8 cellular contexts compared by ENCODE assay signal in the genomic region with DNA sequence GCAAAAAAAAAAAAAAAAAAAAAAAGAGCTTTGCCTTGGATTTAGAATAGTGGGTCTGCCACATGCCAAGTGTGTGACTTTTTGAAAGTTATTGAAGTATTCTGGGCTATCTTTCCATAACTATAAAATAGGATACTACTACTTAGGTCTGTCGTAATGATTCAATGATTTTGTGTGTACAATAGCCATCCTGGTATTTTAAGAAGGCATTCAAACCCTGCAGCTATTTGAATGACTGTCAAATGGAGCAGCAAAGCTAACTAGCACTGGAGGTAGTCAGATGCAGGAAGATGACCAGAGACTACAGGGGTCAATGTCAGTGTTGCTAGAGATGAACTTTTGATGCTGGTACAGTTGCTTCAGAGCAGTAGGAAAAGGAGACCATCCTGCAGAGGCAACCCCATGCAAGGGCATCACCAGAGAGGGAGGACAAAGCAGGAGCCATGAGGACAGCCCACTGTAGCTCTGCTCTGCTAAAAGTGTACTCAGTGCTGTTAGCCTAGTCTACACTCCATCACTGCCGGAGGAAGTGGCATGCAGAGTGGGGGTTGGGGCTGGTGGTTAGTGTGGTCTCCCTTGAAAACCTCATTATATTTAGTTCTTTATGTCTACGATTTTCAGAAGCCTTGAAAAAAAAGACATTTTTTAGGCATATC. TPM values are rescaled to one million over a fixed set of nuclear protein-coding genes. Genes with fewer than 3 reads are reported as not detected.
DNase-seq lines count a peak whose midpoint lies in the region; ATAC-seq and TF ChIP-seq lines count a peak whose summit lies in the region.

No MANE protein-coding gene starts in this region.

- no peak overlapping the region for H3K18ac ChIP-seq in neuronal stem cell (ENCODE audit: low read length)

- no peak overlapping the region for H2AFZ ChIP-seq in neuronal stem cell (ENCODE audit: low read length)

- peaks cover 9% of the 10 kb centered on the region in 2 donors for H3K4me1 ChIP-seq in neuronal stem cell (ENCODE audit: control insufficient read depth in 2 of 2, insufficient read depth in 1 of 2, low read depth in 1 of 2, low read length in 2 of 2)

- no peaks in the 10 kb centered on the region for H3K27me3 ChIP-seq in neuronal stem cell (ENCODE audit: control insufficient read depth in 3 of 3, insufficient read depth in 3 of 3, low read depth in 1 of 3, low read length in 3 of 3)

- no peak overlapping the region for H3K23ac ChIP-seq in neuronal stem cell (ENCODE audit: low read depth, low read length, poor library complexity)

- H3K27ac ChIP-seq in neuronal stem cell (replicated peaks; ENCODE audit: low read length): no peak overlapping the region

- peak; percentile 30 for TF ChIP-seq POLR2A in GM18951 (IDR thresholded peaks at IDR 0.05; ENCODE audit: extremely low read depth, insufficient read depth, insufficient read length)

- peak overlapping the region; percentile 71 for H3K4me3 Mint-ChIP-seq in T-helper 2 cell treated with Interferon-gamma antibody and Interleukin-4, amounts not matched to agents 5 μg/mL and 100 μg/mL, for 36 hours

- H2BK120ac ChIP-seq in neuronal stem cell (ENCODE audit: low read depth, low read length): no peak overlapping the region

- in situ Hi-C loops in GM18951 (cut with MboI; ENCODE audit: low sequenced_read_pairs, unreplicated experiment): no loop called here

- peak overlapping the region; percentile 97 for H3K27ac Mint-ChIP-seq in T-helper 2 cell treated with Interferon-gamma antibody and Interleukin-4, amounts not matched to agents 5 μg/mL and 100 μg/mL, for 36 hours

- H3K14ac ChIP-seq in neuronal stem cell (ENCODE audit: low read length): no peak overlapping the region

- H2AK5ac ChIP-seq in neuronal stem cell (ENCODE audit: low read depth, low read length): no peak overlapping the region

- no peak overlapping the region for H3K4me2 ChIP-seq in neuronal stem cell (ENCODE audit: insufficient read depth, low read length, poor library complexity, severe bottlenecking)

- H3K9me3 Mint-ChIP-seq in T-helper 2 cell treated with Interferon-gamma antibody and Interleukin-4, amounts not matched to agents 5 μg/mL and 100 μg/mL, for 36 hours: peaks cover 9% of the 10 kb centered on the region

- H3K36me3 ChIP-seq in neuronal stem cell (replicated peaks in 1 of 2; ENCODE audit: control insufficient read depth in 2 of 2, insufficient read depth in 2 of 2, low read length in 2 of 2): no peaks in the 10 kb centered on the region

- H3K4ac ChIP-seq in neuronal stem cell (ENCODE audit: low read length): no peak overlapping the region

- ATAC-seq in HG03025 (IDR thresholded peaks at IDR 0.05; ENCODE audit: low FRiP score, unreplicated experiment): peak; percentile 53

- H2BK15ac ChIP-seq in neuronal stem cell (ENCODE audit: low read length): no peak overlapping the region

- no peak overlapping the region for H4K91ac ChIP-seq in neuronal stem cell (ENCODE audit: low read depth, low read length, poor library complexity)

- no peak overlapping the region for H3K4me3 ChIP-seq in neuronal stem cell (ENCODE audit: low read length in 2 of 2)

- H3K79me1 ChIP-seq in neuronal stem cell (ENCODE audit: low read depth, low read length): no peaks in the 10 kb centered on the region

- WGBS in neuronal stem cell (ENCODE audit: extremely low coverage in 2 of 2, insufficient read length in 2 of 2, insufficient replicate concordance in 1 of 2), 2 donors: no CpG with 5 or more reads among the region's 3 CpGs

- H3K27me3 Mint-ChIP-seq in T-helper 2 cell treated with Interferon-gamma antibody and Interleukin-4, amounts not matched to agents 5 μg/mL and 100 μg/mL, for 36 hours (ENCODE audit: low read depth): no peaks in the 10 kb centered on the region

- no peak overlapping the region for H2BK12ac ChIP-seq in neuronal stem cell (ENCODE audit: low read length)

- H3K9me3 ChIP-seq in neuronal stem cell (replicated peaks in 1 of 2; ENCODE audit: control insufficient read depth in 2 of 2, insufficient read depth in 1 of 2, low read depth in 1 of 2, low read length in 2 of 2): no peaks in the 10 kb centered on the region

- DNase-seq in T-helper 2 cell treated with Interferon-gamma antibody and Interleukin-4, amounts not matched to agents 5 μg/mL and 100 μg/mL, for 36 hours (ENCODE audit: low spot score): peak; percentile 79
- peak; percentile 87 for DNase-seq in central memory CD4-positive, alpha-beta T cell
- peak; percentile 31 to 68 (median 43) for DNase-seq in stimulated activated CD4-positive, alpha-beta T cell treated with anti-CD3 and anti-CD28 coated beads, TNF-alpha, amount 100 ng/mL, for 24 hours (ENCODE audit: low read depth in 3 of 3)
- DNase-seq in COLO829 (ENCODE audit: low spot score): no peak
- no peak for DNase-seq in neuronal stem cell (ENCODE audit: low spot score)
- no peak for DNase-seq in AG20443 (ENCODE audit: low spot score)

- no peak overlapping the region for H3K9ac ChIP-seq in neuronal stem cell (ENCODE audit: low read depth, low read length, poor library complexity)

- peaks cover 39% of the 10 kb centered on the region for H3K36me3 Mint-ChIP-seq in T-helper 2 cell treated with Interferon-gamma antibody and Interleukin-4, amounts not matched to agents 5 μg/mL and 100 μg/mL, for 36 hours (ENCODE audit: low read depth)

- no peak overlapping the region for H2BK5ac ChIP-seq in neuronal stem cell (ENCODE audit: low read length)

- H3K4me1 Mint-ChIP-seq in T-helper 2 cell treated with Interferon-gamma antibody and Interleukin-4, amounts not matched to agents 5 μg/mL and 100 μg/mL, for 36 hours (ENCODE audit: low read depth): peaks cover 85% of the 10 kb centered on the region

- H4K8ac ChIP-seq in neuronal stem cell (ENCODE audit: low read depth, low read length): no peak overlapping the region

RNA-seq across cellular contexts. Expression of gene DUSP10, which starts 29.0 kb away (rescaled TPM):
- 1.8 TPM for polyA plus RNA-seq in neuronal stem cell (2013, experiment 1 of 2)
- polyA plus RNA-seq in neuronal stem cell (2013, experiment 2 of 2): 1.5 TPM

Comparison
In these comparisons a context has a peak if more than half of its experiments do, and no peak if none do; other contexts are left out.
1. DNase-seq: peak in T-helper 2 cell treated with Interferon-gamma antibody and Interleukin-4, amounts not matched to agents 5 μg/mL and 100 μg/mL, for 36 hours (single experiment), central memory CD4-positive, alpha-beta T cell (single experiment) and stimulated activated CD4-positive, alpha-beta T cell treated with anti-CD3 and anti-CD28 coated beads, TNF-alpha, amount 100 ng/mL, for 24 hours (3 of 3); none in COLO829 (single experiment), neuronal stem cell (single experiment) and AG20443 (single experiment).